In the genomic region with DNA sequence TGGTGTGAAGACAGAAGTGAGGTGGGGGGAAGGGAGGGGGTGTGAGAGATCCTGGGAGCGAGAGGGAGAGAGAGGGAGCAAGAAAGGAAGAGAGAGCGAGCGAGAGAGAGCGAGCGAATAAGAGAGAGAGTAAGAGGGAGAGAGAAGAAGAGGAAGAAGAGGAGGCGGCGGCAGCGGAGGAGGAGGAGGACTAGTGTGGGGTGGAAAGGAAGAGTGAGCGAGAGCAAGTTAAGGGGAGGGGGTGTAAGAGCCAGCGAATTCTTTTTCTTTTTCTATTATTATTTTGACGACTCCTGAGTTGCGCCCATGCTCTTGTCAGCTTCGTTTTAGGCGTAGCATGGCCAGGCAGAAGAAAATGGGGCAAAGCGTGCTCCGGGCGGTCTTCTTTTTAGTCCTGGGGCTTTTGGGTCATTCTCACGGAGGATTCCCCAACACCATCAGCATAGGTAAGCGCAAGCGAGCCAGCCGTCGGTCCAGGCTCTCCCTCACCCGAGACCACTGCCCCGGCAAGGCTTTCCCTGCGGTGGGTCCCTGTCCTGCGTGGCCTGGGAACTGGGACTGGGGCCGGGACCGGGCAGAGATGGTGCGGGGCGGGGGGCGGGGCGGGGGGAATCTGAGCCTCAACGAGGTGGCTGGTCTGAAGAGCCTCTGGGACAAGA, we compare ENCODE assay signal across 8 cellular contexts. TPM values are rescaled to one million over a fixed set of nuclear protein-coding genes. Genes with fewer than 3 reads are reported as not detected.
DNase-seq lines count a peak whose midpoint lies in the region; ATAC-seq and TF ChIP-seq lines count a peak whose summit lies in the region.

Gene GRIA3 (plus strand): TSS at position 80 of the 659 bp plus-strand sequence. CDS start 258 bp downstream, at position 338.

- H3K27me3 Mint-ChIP-seq in activated B cell treated with CpG ODN at 0.5 μM for 24 hours: peaks cover 27% of the 10 kb centered on the region

- no peaks in the 10 kb centered on the region for H3K9me3 ChIP-seq in heart left ventricle
- no peaks in the 10 kb centered on the region for H3K9me3 ChIP-seq in psoas muscle

- intact Hi-C loops in activated B cell treated with CpG ODN at 0.5 μM for 24 hours (cut with micrococcal nuclease) (no loop called here), heart left ventricle (cut with DNase I) (loop anchor here in 2 of 10 donors (10.0 kb wide), 1 partner anchor 240 kb away; no protein-coding TSS in a partner anchor), psoas muscle (cut with DNase I) (no loop called here)

- H3K9me3 Mint-ChIP-seq in activated B cell treated with CpG ODN at 0.5 μM for 24 hours: no peaks in the 10 kb centered on the region

- TF ChIP-seq POLR2A in heart left ventricle (IDR thresholded peaks at IDR 0.05): no peak

- POLR2A ChIA-PET in activated B cell treated with CpG ODN at 0.5 μM for 24 hours (lab: Charles Lee): no interaction called here

- H3K27me3 ChIP-seq in heart left ventricle (peaks cover 0 to 24% (median 0%) of the 10 kb centered on the region in 9 donors), psoas muscle (ENCODE audit: insufficient read depth in 3 of 3, low read length in 2 of 3) (peaks cover 0 to 21% (median 7%) of the 10 kb centered on the region in 3 donors)

- H3K4me3 Mint-ChIP-seq in activated B cell treated with CpG ODN at 0.5 μM for 24 hours: peak within 1 kb of the TSS; percentile 41

- H3K4me1 ChIP-seq in heart left ventricle: peaks cover 0 to 3% (median 0%) of the 10 kb centered on the region in 12 donors
- H3K4me1 ChIP-seq in psoas muscle: no peaks in the 10 kb centered on the region

- no peaks in the 10 kb centered on the region for H3K36me3 Mint-ChIP-seq in activated B cell treated with CpG ODN at 0.5 μM for 24 hours (ENCODE audit: low read depth)

- no peak for TF ChIP-seq CTCF in activated B cell treated with CpG ODN at 0.5 μM for 24 hours (IDR thresholded peaks at IDR 0.05)
- no peak for TF ChIP-seq CTCF in heart left ventricle (IDR thresholded peaks at IDR 0.05)
- TF ChIP-seq CTCF in psoas muscle (IDR thresholded peaks at IDR 0.05): no peak

- H3K4me3 ChIP-seq in heart left ventricle (peak within 1 kb of the TSS; percentile 6 to 59 (median 42)), psoas muscle (peak within 1 kb of the TSS; percentile 46)

- H3K27ac Mint-ChIP-seq in activated B cell treated with CpG ODN at 0.5 μM for 24 hours: no peak within 1 kb of the TSS

- DNase-seq in GM03348 (ENCODE audit: low spot score) (peak; percentile 36), activated B cell treated with CpG ODN at 0.5 μM for 24 hours (no peak), heart left ventricle (no peak), psoas muscle (no peak), NCI-H2171 treated with DMSO at 0.1 percent for 48 hours (lab: John Stamatoyannopoulos, UW) (no peak), NCI-H1048 (lab: John Stamatoyannopoulos, UW) (no peak)
- no peak for DNase-seq in stimulated activated CD4-positive, alpha-beta T cell treated with anti-CD3 and anti-CD28 coated beads, Interleukin-2, amount 100 ng/mL, for 24 hours

- H3K27ac ChIP-seq in heart left ventricle (no peak within 1 kb of the TSS), psoas muscle (no peak within 1 kb of the TSS)

- peaks cover 5% of the 10 kb centered on the region for H3K4me1 Mint-ChIP-seq in activated B cell treated with CpG ODN at 0.5 μM for 24 hours

- H3K36me3 ChIP-seq in heart left ventricle: no peaks in the 10 kb centered on the region
- no peaks in the 10 kb centered on the region for H3K36me3 ChIP-seq in psoas muscle (ENCODE audit: insufficient read depth in 1 of 2, low read depth in 1 of 2)

- CTCF ChIA-PET in activated B cell treated with CpG ODN at 0.5 μM for 24 hours (lab: Charles Lee): no interaction called here

- 1 to 43% (median 14%) methylated on average over 23 to 33 of the region's 33 CpGs for WGBS in heart left ventricle, 4 donors
- WGBS in psoas muscle, 3 donors: 1 to 23% (median 1%) methylated on average over 20 to 33 of the region's 33 CpGs

- ATAC-seq in activated B cell treated with CpG ODN at 0.5 μM for 24 hours (ENCODE audit: low read depth): no peak
- ATAC-seq in heart left ventricle: peak in 3 of 4 donors; percentile 21 to 42 (median 29)
- no peak for ATAC-seq in psoas muscle
- no peak for ATAC-seq in HG03159 (IDR thresholded peaks at IDR 0.05; ENCODE audit: unreplicated experiment)

RNA-seq across cellular contexts. Expression of gene GRIA3, which starts in this region (rescaled TPM):
- total RNA-seq in activated B cell treated with CpG ODN at 0.5 μM for 24 hours (not detected in 2 replicates), heart left ventricle (10 to 100 TPM in 1 of 9 donors, 1 to 10 TPM in 4, under 1 TPM in 4; 0.24 to 12.9 (median 1.3) TPM), psoas muscle (under 1 TPM; 0.10 to 0.32 (median 0.32) TPM)
- polyA plus RNA-seq in heart left ventricle (under 1 TPM; 0.07 to 0.69 TPM), psoas muscle (under 1 TPM in 2 of 3 donors, not detected in 1; 0.03 to 0.10 TPM)

Comparison
In these comparisons a context has a peak if more than half of its experiments do, and no peak if none do; other contexts are left out.
1. ATAC-seq: peak in heart left ventricle (3 of 4); none in activated B cell treated with CpG ODN at 0.5 μM for 24 hours (single experiment), psoas muscle (0 of 4) and HG03159 (single experiment).